2 cellular contexts compared by ENCODE assay signal in the genomic region with DNA sequence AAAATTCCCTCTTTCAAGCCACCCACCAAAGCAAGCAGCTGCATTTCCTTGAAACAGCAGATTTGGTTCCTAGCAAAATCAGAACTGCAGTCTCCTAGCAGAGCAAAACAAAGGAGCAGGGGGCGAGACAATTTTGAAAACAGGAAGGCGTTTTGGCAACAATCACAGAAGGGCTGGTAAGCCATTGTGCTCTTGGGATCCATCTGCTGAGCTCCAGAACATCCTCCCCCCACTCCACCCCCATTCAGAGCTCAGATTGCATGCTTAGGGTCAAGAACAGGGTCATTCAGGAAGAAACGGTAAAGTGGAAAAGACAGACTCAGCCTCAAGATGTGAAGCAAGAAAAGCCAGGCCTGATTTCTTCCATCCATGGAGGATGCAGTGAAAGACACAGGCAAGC.
TF ChIP-seq lines count a peak whose summit lies in the region.

No MANE protein-coding gene starts in this region.

TF ChIP-seq in liver, 16 proteins besides CTCF, POLR2A, EP300 and RAD21:
- peak; percentile 39 for TF ChIP-seq NR2F2 (IDR thresholded peaks at IDR 0.05)
- no peak for TF ChIP-seq FOXA2 (IDR thresholded peaks at IDR 0.05)
- no peak for TF ChIP-seq RXRA (IDR thresholded peaks at IDR 0.05)

TF ChIP-seq in HepG2, 621 proteins besides CTCF, POLR2A, EP300 and RAD21:
- TF ChIP-seq, protein P1, sequence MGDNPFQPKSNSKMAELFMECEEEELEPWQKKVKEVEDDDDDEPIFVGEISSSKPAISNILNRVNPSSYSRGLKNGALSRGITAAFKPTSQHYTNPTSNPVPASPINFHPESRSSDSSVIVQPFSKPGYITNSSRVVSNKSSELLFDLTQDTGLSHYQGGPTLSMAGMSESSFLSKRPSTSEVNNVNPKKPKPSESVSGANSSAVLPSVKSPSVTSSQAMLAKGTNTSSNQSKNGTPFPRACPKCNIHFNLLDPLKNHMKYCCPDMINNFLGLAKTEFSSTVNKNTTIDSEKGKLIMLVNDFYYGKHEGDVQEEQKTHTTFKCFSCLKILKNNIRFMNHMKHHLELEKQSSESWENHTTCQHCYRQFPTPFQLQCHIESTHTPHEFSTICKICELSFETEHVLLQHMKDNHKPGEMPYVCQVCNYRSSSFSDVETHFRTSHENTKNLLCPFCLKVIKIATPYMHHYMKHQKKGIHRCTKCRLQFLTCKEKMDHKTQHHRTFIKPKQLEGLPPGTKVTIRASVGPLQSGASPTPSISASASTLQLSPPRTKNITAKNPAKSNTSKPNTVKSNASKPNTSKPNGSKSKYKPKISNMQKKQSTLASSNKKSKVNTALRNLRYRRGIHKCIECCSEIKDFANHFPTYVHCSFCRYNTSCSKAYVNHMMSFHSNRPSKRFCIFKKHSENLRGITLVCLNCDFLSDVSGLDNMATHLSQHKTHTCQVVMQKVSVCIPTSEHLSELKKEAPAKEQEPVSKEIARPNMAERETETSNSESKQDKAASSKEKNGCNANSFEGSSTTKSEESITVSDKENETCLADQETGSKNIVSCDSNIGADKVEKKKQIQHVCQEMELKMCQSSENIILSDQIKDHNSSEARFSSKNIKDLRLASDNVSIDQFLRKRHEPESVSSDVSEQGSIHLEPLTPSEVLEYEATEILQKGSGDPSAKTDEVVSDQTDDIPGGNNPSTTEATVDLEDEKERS (CRISPR knock-in tag; IDR thresholded peaks at IDR 0.05), result no peak
- TF ChIP-seq, protein P2, sequence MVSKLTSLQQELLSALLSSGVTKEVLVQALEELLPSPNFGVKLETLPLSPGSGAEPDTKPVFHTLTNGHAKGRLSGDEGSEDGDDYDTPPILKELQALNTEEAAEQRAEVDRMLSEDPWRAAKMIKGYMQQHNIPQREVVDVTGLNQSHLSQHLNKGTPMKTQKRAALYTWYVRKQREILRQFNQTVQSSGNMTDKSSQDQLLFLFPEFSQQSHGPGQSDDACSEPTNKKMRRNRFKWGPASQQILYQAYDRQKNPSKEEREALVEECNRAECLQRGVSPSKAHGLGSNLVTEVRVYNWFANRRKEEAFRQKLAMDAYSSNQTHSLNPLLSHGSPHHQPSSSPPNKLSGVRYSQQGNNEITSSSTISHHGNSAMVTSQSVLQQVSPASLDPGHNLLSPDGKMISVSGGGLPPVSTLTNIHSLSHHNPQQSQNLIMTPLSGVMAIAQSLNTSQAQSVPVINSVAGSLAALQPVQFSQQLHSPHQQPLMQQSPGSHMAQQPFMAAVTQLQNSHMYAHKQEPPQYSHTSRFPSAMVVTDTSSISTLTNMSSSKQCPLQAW (CRISPR knock-in tag; IDR thresholded peaks at IDR 0.05), result no peak
- TF ChIP-seq ZNF160 (CRISPR knock-in tag; IDR thresholded peaks at IDR 0.05), result no peak
- no peak for TF ChIP-seq REL (CRISPR knock-in tag; conservative IDR thresholded peaks at IDR 0.05)
- no peak for TF ChIP-seq PHF21A (CRISPR knock-in tag; IDR thresholded peaks at IDR 0.05)
- TF ChIP-seq PAF1 (CRISPR knock-in tag; IDR thresholded peaks at IDR 0.05), result no peak
- no peak for TF ChIP-seq ZNF652 (CRISPR knock-in tag; IDR thresholded peaks at IDR 0.05; ENCODE audit: borderline replicate concordance, low read depth)
- TF ChIP-seq ZKSCAN1 (IDR thresholded peaks at IDR 0.05; ENCODE audit: low read length), result no peak
- TF ChIP-seq CERS6 (CRISPR knock-in tag; IDR thresholded peaks at IDR 0.05), result no peak
- TF ChIP-seq, protein P3, sequence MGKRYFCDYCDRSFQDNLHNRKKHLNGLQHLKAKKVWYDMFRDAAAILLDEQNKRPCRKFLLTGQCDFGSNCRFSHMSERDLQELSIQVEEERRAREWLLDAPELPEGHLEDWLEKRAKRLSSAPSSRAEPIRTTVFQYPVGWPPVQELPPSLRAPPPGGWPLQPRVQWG (CRISPR knock-in tag; IDR thresholded peaks at IDR 0.05; ENCODE audit: borderline replicate concordance, low read depth), result no peak
